36 cellular contexts compared by ENCODE assay signal in the genomic region with DNA sequence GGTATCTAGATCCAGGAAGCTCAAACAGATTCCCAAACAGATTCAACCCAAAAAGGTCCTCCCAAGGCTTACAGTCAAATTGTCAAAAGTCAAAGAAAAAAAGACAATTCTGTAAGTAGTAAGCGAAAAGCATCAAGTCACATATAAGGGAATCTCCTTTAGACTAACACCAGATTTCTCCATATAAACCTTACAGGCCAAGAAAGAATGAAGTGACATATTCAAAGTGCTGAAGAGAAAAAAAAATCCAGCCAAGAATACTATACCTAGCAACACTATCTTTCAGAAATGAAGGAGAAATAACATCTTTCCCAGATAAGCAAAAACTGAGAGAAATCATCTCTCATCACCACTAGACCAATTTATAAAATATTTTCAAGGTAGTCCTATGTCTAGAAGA.
"Had no signal": no experiment of that assay in that cellular context is flagged by ENCODE, and none has a peak within 500 bp of the region (broad histone marks: within the 10 kb centered on the region; RNA-seq: fewer than 3 reads in every experiment).

No MANE protein-coding gene starts in this region.

- H3K36me3 ChIP-seq: MG63 had no signal

- H3K27me3 ChIP-seq: MG63 had no signal

- DNase-seq: Karpas-422, Kasumi-1, MG63, MM.1S, MV-4-11, NCI-H1048, NCI-H1092, NCI-H1092 treated with DMSO at 0.1 percent for 48 hours, NCI-H1105, NCI-H1105 treated with DMSO at 0.1 percent for 48 hours, NCI-H1417, NCI-H1417 treated with DMSO at 0.1 percent for 48 hours, NCI-H1436, NCI-H1436 treated with DMSO at 0.1 percent for 48 hours, NCI-H146, NCI-H1694, NCI-H1694 treated with DMSO at 0.1 percent for 48 hours, NCI-H187, NCI-H187 treated with DMSO at 0.1 percent for 48 hours, NCI-H1930, NCI-H2029, NCI-H2029 treated with DMSO at 0.1 percent for 48 hours, NCI-H2081, NCI-H2081 treated with DMSO at 0.1 percent for 48 hours, NCI-H2107, NCI-H2171, NCI-H2171 treated with DMSO at 0.1 percent for 48 hours, NCI-H2227 treated with DMSO at 0.1 percent for 48 hours, NCI-H226, NCI-H345, NCI-H446, NCI-H446 treated with DMSO at 0.1 percent for 48 hours, NCI-H510A, NCI-H510A treated with DMSO at 0.1 percent for 48 hours, NCI-H524, NCI-H524 treated with DMSO at 0.1 percent for 48 hours had no signal

- H3K4me3 ChIP-seq: MG63 had no signal
